ENCODE assay signal across 13 cellular contexts in the genomic region with DNA sequence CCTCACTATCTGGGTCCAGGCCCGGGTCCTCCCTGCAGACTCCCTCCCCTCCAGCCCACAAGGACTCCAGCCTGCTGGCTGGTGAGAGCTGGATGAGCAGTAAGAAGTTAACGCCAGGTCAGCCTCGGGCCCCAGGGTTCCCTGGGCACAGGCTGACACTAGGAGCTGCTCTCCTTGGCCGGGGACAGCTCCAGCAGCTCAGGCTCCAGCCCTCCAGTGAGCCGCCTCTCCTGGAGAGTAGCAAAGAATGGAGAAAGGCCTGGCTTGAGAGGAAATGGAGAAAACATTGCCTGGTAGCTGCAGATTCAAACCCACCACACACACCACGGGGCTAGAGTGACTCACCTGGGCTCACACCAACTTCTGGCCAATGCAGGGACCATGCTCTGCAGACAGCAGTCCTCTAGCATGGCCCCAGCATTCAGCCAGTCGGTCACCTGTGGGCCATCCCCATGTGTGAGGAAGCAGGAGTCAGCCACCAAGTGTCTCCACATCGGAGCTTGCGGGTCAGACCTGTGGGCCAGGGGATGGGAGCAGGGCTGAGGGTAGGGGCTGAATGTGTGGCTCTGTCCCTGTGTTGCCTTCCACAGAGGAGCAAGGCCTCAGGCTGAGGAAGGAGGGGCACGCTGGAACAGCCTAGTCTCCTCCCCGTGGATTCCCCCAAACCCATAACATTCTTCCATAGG. TPM values are rescaled to one million over a fixed set of nuclear protein-coding genes. Genes with fewer than 3 reads are reported as not detected.
DNase-seq lines count a peak whose midpoint lies in the region; ATAC-seq and TF ChIP-seq lines count a peak whose summit lies in the region.
"Had no signal": no experiment of that assay in that cellular context is flagged by ENCODE, and none has a peak within 500 bp of the region (broad histone marks: within the 10 kb centered on the region; RNA-seq: fewer than 3 reads in every experiment).

No MANE protein-coding gene starts in this region.

- no peak for ATAC-seq in GM21737 (IDR thresholded peaks at IDR 0.05; ENCODE audit: unreplicated experiment)

- peaks cover 30% of the 10 kb centered on the region for H3K27me3 Mint-ChIP-seq in brain

- H3K9me3 Mint-ChIP-seq in brain: no peaks in the 10 kb centered on the region

- H3K36me3 Mint-ChIP-seq in brain: no peaks in the 10 kb centered on the region

- peaks cover 39% of the 10 kb centered on the region for H3K4me1 Mint-ChIP-seq in brain

- DNase-seq in DMS53 (lab: John Stamatoyannopoulos, UW): peak; percentile 69
- DNase-seq in DMS53 treated with DMSO at 0.1 percent for 48 hours (lab: John Stamatoyannopoulos, UW; ENCODE audit: unreplicated experiment): no peak
- DNase-seq in LHCN-M2 (ENCODE audit: low read depth): peak; percentile 33
- DNase-seq in posterior vena cava (ENCODE audit: low spot score): peak; percentile 78
- no peak for DNase-seq in cerebellar nuclear complex (lab: John Stamatoyannopoulos, UW)
- no peak for DNase-seq in HK-2 (ENCODE audit: unreplicated experiment)
- DNase-seq: 8988T, dermis blood vessel endothelial cell, DMS 273 treated with DMSO at 0.1 percent for 48 hours, NCI-H1694 treated with DMSO at 0.1 percent for 48 hours had no signal

- intact Hi-C loops in posterior vena cava (cut with DNase I): loop anchor here in 1 of 2 donors (10.0 kb wide), 1 partner anchor 288 kb away; the partner anchor contains the start of gene SLC12A9

- peak overlapping the region in 3 of 5 experiments; percentile 35 to 66 (median 54) for H3K27ac Mint-ChIP-seq in brain

- TF ChIP-seq CTCF in brain (conservative IDR thresholded peaks at IDR 0.05): no peak

- H3K4me3 Mint-ChIP-seq in brain: no peak overlapping the region

RNA-seq across cellular contexts. Expression of gene SAP25, which starts 6.5 kb away (rescaled TPM):
- 2.4 TPM in 1 of 2 replicates, not detected in the other for total RNA-seq in LHCN-M2 (2014; rRNA removed)
- not detected for polyA plus RNA-seq in LHCN-M2 (2012)
- polyA plus RNA-seq in brain (ENCODE audit: insufficient read depth, low read depth, low replicate concordance): 0.81 TPM
- total RNA-seq in posterior vena cava: 1 to 10 TPM; 2.8 to 5.0 TPM
- total RNA-seq: dermis blood vessel endothelial cell had no signal

RNA-seq across cellular contexts. Expression of gene LRCH4, which starts 18.7 kb away (rescaled TPM):
- total RNA-seq in LHCN-M2 (2014; rRNA removed) (81.4 and 92.0 TPM in 2 replicates), posterior vena cava (10 to 100 TPM; 28.5 to 30.7 TPM)
- 23.2 TPM for polyA plus RNA-seq in LHCN-M2 (2012)
- polyA plus RNA-seq in brain (ENCODE audit: insufficient read depth, low read depth, low replicate concordance): 32.4 TPM

RNA-seq across cellular contexts. Expression of gene FBXO24, which starts 18.9 kb away (rescaled TPM):
- total RNA-seq in LHCN-M2 (2014; rRNA removed) (0.38 and 0.92 TPM in 2 replicates), posterior vena cava (under 1 TPM; 0.14 to 0.51 TPM)
- 0.22 TPM for polyA plus RNA-seq in LHCN-M2 (2012)
- 0.53 TPM for polyA plus RNA-seq in brain (ENCODE audit: insufficient read depth, low read depth, low replicate concordance)
- total RNA-seq: dermis blood vessel endothelial cell, thoracic aorta had no signal

RNA-seq across cellular contexts. Expression of gene AGFG2, which starts 28.2 kb away (rescaled TPM):
- 23.0 and 28.0 TPM in 2 replicates for total RNA-seq in LHCN-M2 (2014; rRNA removed)
- 16.1 TPM for polyA plus RNA-seq in LHCN-M2 (2012)
- 44.8 TPM for polyA plus RNA-seq in brain (ENCODE audit: insufficient read depth, low read depth, low replicate concordance)
- total RNA-seq in posterior vena cava: 10 to 100 TPM; 18.8 to 20.4 TPM

RNA-seq across cellular contexts. Expression of gene PCOLCE, which starts 35.0 kb away (rescaled TPM):
- total RNA-seq in LHCN-M2 (2014; rRNA removed) (4.7 and 5.2 TPM in 2 replicates), posterior vena cava (100 to 1,000 TPM in 1 of 2 donors, 10 to 100 TPM in 1; 79.5 to 230 TPM)
- 5.1 TPM for polyA plus RNA-seq in LHCN-M2 (2012)
- polyA plus RNA-seq in brain (ENCODE audit: insufficient read depth, low read depth, low replicate concordance): 24.2 TPM

Comparison
In these comparisons a context has a peak if more than half of its experiments do, and no peak if none do; other contexts are left out.
1. DNase-seq: peak in DMS53 (single experiment), LHCN-M2 (single experiment) and posterior vena cava (single experiment); none in DMS53 treated with DMSO at 0.1 percent for 48 hours (single experiment), cerebellar nuclear complex (0 of 2) and HK-2 (single experiment).